In the genomic region with DNA sequence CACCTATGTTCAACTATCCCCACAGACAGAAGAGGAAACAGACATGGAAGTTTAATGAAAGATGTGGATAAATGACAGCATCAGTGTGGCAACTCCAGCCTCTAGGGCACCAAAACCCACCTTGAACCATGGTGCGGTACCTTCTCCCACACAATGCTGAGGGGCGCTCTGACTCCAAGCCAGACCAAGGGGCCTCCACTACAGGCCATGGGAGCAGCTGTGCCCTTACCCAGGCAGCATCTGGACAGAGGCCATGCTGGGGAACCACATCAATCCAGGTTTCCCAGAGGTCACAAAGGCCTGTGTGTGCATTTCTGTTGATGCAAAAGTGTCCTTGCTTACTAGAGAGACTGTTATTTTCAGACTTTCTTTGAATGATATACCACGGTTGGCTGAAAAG, we compare ENCODE assay signal across 35 cellular contexts. TPM values are rescaled to one million over a fixed set of nuclear protein-coding genes. Genes with fewer than 3 reads are reported as not detected.
"Had no signal": no experiment of that assay in that cellular context is flagged by ENCODE, and none has a peak within 500 bp of the region (broad histone marks: within the 10 kb centered on the region; RNA-seq: fewer than 3 reads in every experiment).

No MANE protein-coding gene starts in this region.

- H3K4me3 ChIP-seq: body of pancreas, coronary artery, gastroesophageal sphincter, left lung, lower lobe of right lung, skin epidermis, thyroid gland, upper lobe of left lung, vagina had no signal

- H3K36me3 Mint-ChIP-seq: activated naive CD4-positive, alpha-beta T cell treated with anti-CD3 and anti-CD28 coated beads, Interleukin-2, amount 50 U/mL, for 72 hours; natural killer cell; stimulated activated effector memory CD8-positive, alpha-beta T cell treated with anti-CD3 and anti-CD28 coated beads, Interleukin-12 subunit alpha, Interleukin-12 subunit beta, amount 100 ng/mL, for 72 hours had no signal

- H3K4me3 Mint-ChIP-seq: activated CD4-positive, alpha-beta memory T cell treated with anti-CD3 and anti-CD28 coated beads, Interleukin-2, amount 10 ng/mL, durations not matched to agents 7 days and 5 days; activated CD4-positive, alpha-beta T cell treated with anti-CD3 and anti-CD28 coated beads, Interleukin-2, amount 10 ng/mL, durations not matched to agents 7 days and 5 days; effector memory CD8-positive, alpha-beta T cell; immature natural killer cell; natural killer cell; stimulated activated effector memory CD8-positive, alpha-beta T cell treated with anti-CD3 and anti-CD28 coated beads, Interleukin-12 subunit alpha, Interleukin-12 subunit beta, amount 100 ng/mL, for 72 hours; stimulated activated naive CD8-positive, alpha-beta T cell treated with anti-CD3 and anti-CD28 coated beads, Interleukin-15, Interleukin-2, amounts not matched to agents 100 ng/mL and 50 ng/mL, for 24 hours; T-helper 17 cell had no signal

- DNase-seq: activated CD4-positive, alpha-beta memory T cell treated with anti-CD3 and anti-CD28 coated beads, Interleukin-2, amount 10 ng/mL, durations not matched to agents 7 days and 5 days; activated CD4-positive, alpha-beta T cell treated with anti-CD3 and anti-CD28 coated beads for 1 hour; activated CD4-positive, alpha-beta T cell treated with anti-CD3 and anti-CD28 coated beads, Interleukin-2, amount 10 ng/mL, durations not matched to agents 7 days and 5 days; activated naive CD4-positive, alpha-beta T cell; activated T-cell treated with anti-CD3 and anti-CD28 coated beads, Interleukin-2, amount 50 U/mL, for 48 hours; aorta; body of pancreas; cerebellar nuclear complex; effector memory CD8-positive, alpha-beta T cell; hippocampal formation; immature natural killer cell; kidney; left lung; lower lobe of right lung; mesenchymal stem cell; natural killer cell; stimulated activated CD4-positive, alpha-beta T cell treated with anti-CD3 and anti-CD28 coated beads, Interleukin-12 subunit alpha, Interleukin-12 subunit beta, amount 100 ng/mL, for 4 hours; stimulated activated CD4-positive, alpha-beta T cell treated with anti-CD3 and anti-CD28 coated beads, Interleukin-4, amount 100 ng/mL, for 1 hour; T-helper 17 cell; T1000; thyroid gland; upper lobe of left lung had no signal

- H3K27ac Mint-ChIP-seq: activated CD4-positive, alpha-beta memory T cell treated with anti-CD3 and anti-CD28 coated beads, Interleukin-2, amount 10 ng/mL, durations not matched to agents 7 days and 5 days; activated CD4-positive, alpha-beta T cell treated with anti-CD3 and anti-CD28 coated beads, Interleukin-2, amount 10 ng/mL, durations not matched to agents 7 days and 5 days; activated naive CD4-positive, alpha-beta T cell treated with anti-CD3 and anti-CD28 coated beads, Interleukin-2, amount 50 U/mL, for 72 hours; activated T-helper 2 cell treated with anti-CD3 and anti-CD28 coated beads, Interferon-gamma antibody, Interleukin-2, Interleukin-4, amounts not matched to agents 10 μg/mL and 5 μg/mL and 100 μg/mL, durations not matched to agents 14 hours and 24 hours and 36 hours; effector memory CD8-positive, alpha-beta T cell; immature natural killer cell; natural killer cell; stimulated activated effector memory CD8-positive, alpha-beta T cell treated with anti-CD3 and anti-CD28 coated beads, Interleukin-12 subunit alpha, Interleukin-12 subunit beta, amount 100 ng/mL, for 72 hours; stimulated activated naive CD8-positive, alpha-beta T cell treated with anti-CD3 and anti-CD28 coated beads, Interleukin-15, Interleukin-2, amounts not matched to agents 100 ng/mL and 50 ng/mL, for 24 hours; T-helper 17 cell had no signal

- ATAC-seq: activated naive CD4-positive, alpha-beta T cell treated with anti-CD3 and anti-CD28 coated beads, Interleukin-2, amount 50 U/mL, for 72 hours; body of pancreas; effector memory CD8-positive, alpha-beta T cell; gastroesophageal sphincter; left lung; lower lobe of right lung; natural killer cell; sciatic nerve; stimulated activated effector memory CD8-positive, alpha-beta T cell treated with anti-CD3 and anti-CD28 coated beads, Interleukin-12 subunit alpha, Interleukin-12 subunit beta, amount 100 ng/mL, for 72 hours; T-helper 17 cell had no signal

- H3K4me1 Mint-ChIP-seq: activated CD4-positive, alpha-beta T cell treated with anti-CD3 and anti-CD28 coated beads, Interleukin-2, amount 10 ng/mL, durations not matched to agents 7 days and 5 days; stimulated activated effector memory CD8-positive, alpha-beta T cell treated with anti-CD3 and anti-CD28 coated beads, Interleukin-12 subunit alpha, Interleukin-12 subunit beta, amount 100 ng/mL, for 72 hours; T-helper 17 cell had no signal

- H3K27ac ChIP-seq: body of pancreas, coronary artery, gastroesophageal sphincter, left lung, lower lobe of right lung, skin epidermis, thyroid gland, upper lobe of left lung, vagina had no signal

- H3K9me3 ChIP-seq: body of pancreas, gastroesophageal sphincter, left lung, lower lobe of right lung, thyroid gland, upper lobe of left lung, vagina had no signal

- H3K36me3 ChIP-seq: gastroesophageal sphincter, left lung, lower lobe of right lung, thyroid gland, upper lobe of left lung, vagina had no signal

- H3K27me3 ChIP-seq: thyroid gland had no signal

- H3K9me3 Mint-ChIP-seq: activated CD4-positive, alpha-beta memory T cell treated with anti-CD3 and anti-CD28 coated beads, Interleukin-2, amount 10 ng/mL, durations not matched to agents 7 days and 5 days; activated CD4-positive, alpha-beta T cell treated with anti-CD3 and anti-CD28 coated beads, Interleukin-2, amount 10 ng/mL, durations not matched to agents 7 days and 5 days; activated naive CD4-positive, alpha-beta T cell treated with anti-CD3 and anti-CD28 coated beads, Interleukin-2, amount 50 U/mL, for 72 hours; activated T-helper 2 cell treated with anti-CD3 and anti-CD28 coated beads, Interferon-gamma antibody, Interleukin-2, Interleukin-4, amounts not matched to agents 10 μg/mL and 5 μg/mL and 100 μg/mL, durations not matched to agents 14 hours and 24 hours and 36 hours; effector memory CD8-positive, alpha-beta T cell; natural killer cell; stimulated activated effector memory CD8-positive, alpha-beta T cell treated with anti-CD3 and anti-CD28 coated beads, Interleukin-12 subunit alpha, Interleukin-12 subunit beta, amount 100 ng/mL, for 72 hours; stimulated activated naive CD8-positive, alpha-beta T cell treated with anti-CD3 and anti-CD28 coated beads, Interleukin-15, Interleukin-2, amounts not matched to agents 100 ng/mL and 50 ng/mL, for 24 hours had no signal

RNA-seq across cellular contexts. Expression of a gene that starts 4.1 kb away (rescaled TPM):
- total RNA-seq: activated CD4-positive, alpha-beta memory T cell treated with anti-CD3 and anti-CD28 coated beads, Interleukin-2, amount 10 ng/mL, durations not matched to agents 7 days and 5 days; activated CD4-positive, alpha-beta T cell treated with anti-CD3 and anti-CD28 coated beads, Interleukin-2, amount 10 ng/mL, durations not matched to agents 7 days and 5 days; aorta; body of pancreas; endothelial cell of umbilical vein; fibroblast of lung; gastroesophageal sphincter; natural killer cell; renal cortical epithelial cell; sciatic nerve; T-helper 17 cell; vagina had no signal
- polyA plus RNA-seq: aorta, endothelial cell of umbilical vein, esophagus, fibroblast of lung, immature natural killer cell had no signal
